In genomic region chr17:44655983-44656700, GRCh38 we compare ENCODE assay signal across 9 cellular contexts. TPM values are rescaled to one million over a fixed set of nuclear protein-coding genes. Genes with fewer than 3 reads are reported as not detected.
DNase-seq lines count a peak whose midpoint lies in the region; ATAC-seq and TF ChIP-seq lines count a peak whose summit lies in the region.
"Had no signal": no experiment of that assay in that cellular context is flagged by ENCODE, and none has a peak within 500 bp of the region (broad histone marks: within the 10 kb centered on the region; RNA-seq: fewer than 3 reads in every experiment).

TSS of gene MEIOC (plus strand) at chr17:44656468. CDS start at chr17:44656614, 146 bp downstream.

- peak within 1 kb of the TSS; percentile 70 to 78 for H3K4me3 Mint-ChIP-seq in stimulated activated naive B cell treated with anti-CD40 and anti-IgM and Interleukin-4, amounts not matched to agents 10 μg/mL and 1 μg/mL and 100 μg/mL, for 72 hours

- TF ChIP-seq CTCF in GM10248 (IDR thresholded peaks at IDR 0.05; ENCODE audit: control extremely low read depth, extremely low read depth, low read depth, missing control alignments) = no peak

- ATAC-seq in stimulated activated naive B cell treated with anti-CD40 and anti-IgM and Interleukin-4, amounts not matched to agents 10 μg/mL and 1 μg/mL and 100 μg/mL, for 72 hours (replicated peaks) = peak; percentile 84 to 85
- ATAC-seq in left lobe of liver (no peak), HG02840 (IDR thresholded peaks at IDR 0.05; ENCODE audit: low FRiP score, unreplicated experiment) (no peak)

- CTCF ChIA-PET in GM10248 (lab: Yijun Ruan, JAX) = interaction anchor here (1.2 to 1.7 kb wide), 2 partner anchors 12 to 13 kb away, joined by 3 read pairs; no protein-coding TSS in a partner anchor

- peaks cover 2 to 5% of the 10 kb centered on the region in 2 donors for H3K36me3 Mint-ChIP-seq in stimulated activated naive B cell treated with anti-CD40 and anti-IgM and Interleukin-4, amounts not matched to agents 10 μg/mL and 1 μg/mL and 100 μg/mL, for 72 hours

- DNase-seq in GM10248 (ENCODE audit: extremely low spot score) (peak; percentile 73), NCI-H2227 treated with DMSO at 0.1 percent for 48 hours (lab: John Stamatoyannopoulos, UW) (peak; percentile 53), kidney tubule cell (ENCODE audit: low spot score) (peak; percentile 22), left lobe of liver (ENCODE audit: low spot score) (no peak), GM19238 (ENCODE audit: insufficient read length, low spot score) (no peak)
- peak; percentile 3 for DNase-seq in activated T-helper 9 cell treated with anti-CD3 and anti-CD28 coated beads, Interleukin-2, amount 50 U/mL, for 16 hours (ENCODE audit: low read depth)
- peak; percentile 7 for DNase-seq in stimulated activated naive B cell treated with anti-CD40 and anti-IgM and Interleukin-4, amounts not matched to agents 10 μg/mL and 1 μg/mL and 100 μg/mL, for 72 hours

- POLR2A ChIA-PET in GM10248 (lab: Yijun Ruan, JAX) = no interaction called here

- peaks cover 0 to 2% of the 10 kb centered on the region in 2 donors for H3K4me1 Mint-ChIP-seq in stimulated activated naive B cell treated with anti-CD40 and anti-IgM and Interleukin-4, amounts not matched to agents 10 μg/mL and 1 μg/mL and 100 μg/mL, for 72 hours

- no peak within 1 kb of the TSS for H3K27ac Mint-ChIP-seq in stimulated activated naive B cell treated with anti-CD40 and anti-IgM and Interleukin-4, amounts not matched to agents 10 μg/mL and 1 μg/mL and 100 μg/mL, for 72 hours

- peaks cover 0 to 3% of the 10 kb centered on the region in 2 donors for H3K9me3 Mint-ChIP-seq in stimulated activated naive B cell treated with anti-CD40 and anti-IgM and Interleukin-4, amounts not matched to agents 10 μg/mL and 1 μg/mL and 100 μg/mL, for 72 hours

- peaks cover 36 to 57% of the 10 kb centered on the region in 2 donors for H3K27me3 Mint-ChIP-seq in stimulated activated naive B cell treated with anti-CD40 and anti-IgM and Interleukin-4, amounts not matched to agents 10 μg/mL and 1 μg/mL and 100 μg/mL, for 72 hours

RNA-seq across cellular contexts. Expression of gene MEIOC, which starts in this region (rescaled TPM):
- not detected for total RNA-seq in left lobe of liver
- total RNA-seq: pancreas had no signal

Comparison
In these comparisons a context has a peak if more than half of its experiments do, and no peak if none do; other contexts are left out.
1. DNase-seq: peak in GM10248 (single experiment), NCI-H2227 treated with DMSO at 0.1 percent for 48 hours (single experiment), activated T-helper 9 cell treated with anti-CD3 and anti-CD28 coated beads, Interleukin-2, amount 50 U/mL, for 16 hours (single experiment), kidney tubule cell (single experiment) and stimulated activated naive B cell treated with anti-CD40 and anti-IgM and Interleukin-4, amounts not matched to agents 10 μg/mL and 1 μg/mL and 100 μg/mL, for 72 hours (single experiment); none in left lobe of liver (single experiment) and GM19238 (single experiment).
2. ATAC-seq: peak in stimulated activated naive B cell treated with anti-CD40 and anti-IgM and Interleukin-4, amounts not matched to agents 10 μg/mL and 1 μg/mL and 100 μg/mL, for 72 hours (2 of 2); none in left lobe of liver (single experiment) and HG02840 (single experiment).